1 cellular context compared by ENCODE assay signal in genomic region chr14:68510951-68511726, GRCh38.
TF ChIP-seq lines count a peak whose summit lies in the region.

No MANE protein-coding gene starts in this region.

TF ChIP-seq in IMR-90, 13 proteins besides CTCF, POLR2A, EP300 and RAD21 (continued from another document):
- TF ChIP-seq ELK1 (IDR thresholded peaks at IDR 0.05; ENCODE audit: borderline replicate concordance, low read depth, low read length) (no peak), CHD1 (IDR thresholded peaks at IDR 0.05; ENCODE audit: low read depth, low read length) (no peak), BHLHE40 (IDR thresholded peaks at IDR 0.05; ENCODE audit: low read depth, low read length) (no peak), MAZ (IDR thresholded peaks at IDR 0.05; ENCODE audit: borderline replicate concordance, low read depth, low read length) (no peak), NFE2L2 (IDR thresholded peaks at IDR 0.05; ENCODE audit: low read depth, low read length) (no peak), CEBPB (IDR thresholded peaks at IDR 0.05; ENCODE audit: low read depth, low read length) (no peak), RFX5 (IDR thresholded peaks at IDR 0.05; ENCODE audit: low read depth, low read length) (no peak), MXI1 (IDR thresholded peaks at IDR 0.05; ENCODE audit: borderline replicate concordance, low read depth, low read length) (no peak), MAFK (IDR thresholded peaks at IDR 0.05; ENCODE audit: low read depth, low read length) (no peak), RCOR1 (IDR thresholded peaks at IDR 0.05; ENCODE audit: insufficient replicate concordance, low read length) (no peak), USF2 (IDR thresholded peaks at IDR 0.05; ENCODE audit: low read depth, low read length) (no peak), SMC3 (IDR thresholded peaks at IDR 0.05; ENCODE audit: low read depth, low read length) (no peak)
